1 cellular context compared by ENCODE assay signal in genomic region chr1:19149736-19150135, GRCh38.
TF ChIP-seq lines count a peak whose summit lies in the region.

No MANE protein-coding gene starts in this region.

TF ChIP-seq in GM23338, 12 proteins besides CTCF, POLR2A, EP300 and RAD21 (continued from another document):
- no peak for TF ChIP-seq POLR2AphosphoS5 (IDR thresholded peaks at IDR 0.05; ENCODE audit: low read depth)
- no peak for TF ChIP-seq CREB1 (CRISPR knock-in tag; IDR thresholded peaks at IDR 0.05; ENCODE audit: low read depth)
- TF ChIP-seq REST (IDR thresholded peaks at IDR 0.05; ENCODE audit: unreplicated experiment), result no peak
- TF ChIP-seq EZH2phosphoT487 (IDR thresholded peaks at IDR 0.05; ENCODE audit: unreplicated experiment), result no peak
- no peak for TF ChIP-seq ZNF114 (CRISPR knock-in tag; IDR thresholded peaks at IDR 0.05)
- TF ChIP-seq EZH2 (IDR thresholded peaks at IDR 0.05; ENCODE audit: low read depth, unreplicated experiment), result no peak
- TF ChIP-seq STAT1 (IDR thresholded peaks at IDR 0.05; ENCODE audit: unreplicated experiment), result no peak
- no peak for TF ChIP-seq ZNF462 (CRISPR knock-in tag; IDR thresholded peaks at IDR 0.05)
